ENCODE assay signal across 29 cellular contexts in the genomic region with DNA sequence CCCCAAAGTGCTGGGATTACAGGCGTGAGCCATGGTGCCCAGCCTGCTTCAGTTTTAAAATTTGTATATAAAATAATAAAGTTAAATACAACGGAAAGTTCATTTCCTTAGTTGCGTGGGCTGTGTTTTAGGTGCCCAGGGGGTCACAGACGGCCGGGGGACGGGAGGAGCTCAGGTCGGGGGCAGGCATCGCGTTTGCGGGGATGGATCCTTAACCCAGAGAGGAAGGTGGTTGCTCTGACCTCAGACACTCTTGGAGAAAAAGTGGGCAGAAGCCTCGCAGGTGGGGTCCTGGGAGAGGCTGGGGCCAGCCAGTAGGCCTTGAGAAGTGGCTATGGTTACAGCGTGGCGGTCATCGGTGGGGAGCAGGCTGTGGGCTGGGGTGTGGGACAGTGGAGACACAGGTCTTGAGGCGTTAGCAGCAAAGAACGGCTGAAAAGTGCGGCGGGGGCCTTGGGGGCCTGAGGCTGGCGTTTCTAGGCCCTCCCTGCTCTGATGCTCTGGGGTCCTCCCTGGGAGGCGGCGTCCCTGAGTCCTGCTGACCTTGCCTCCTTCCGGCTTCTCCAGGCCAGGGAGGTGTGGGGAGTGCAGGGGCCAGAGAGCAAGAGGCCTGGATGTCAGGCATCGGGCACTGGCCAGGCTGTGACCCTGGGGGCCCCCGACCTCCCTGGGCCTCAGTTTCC. TPM values are rescaled to one million over a fixed set of nuclear protein-coding genes. Genes with fewer than 3 reads are reported as not detected.
"Had no signal": no experiment of that assay in that cellular context is flagged by ENCODE, and none has a peak within 500 bp of the region (broad histone marks: within the 10 kb centered on the region; RNA-seq: fewer than 3 reads in every experiment).

No MANE protein-coding gene starts in this region.

- H3K4me1 ChIP-seq: adrenal gland had no signal

- H3K36me3 Mint-ChIP-seq: activated CD4-positive, alpha-beta memory T cell treated with anti-CD3 and anti-CD28 coated beads for 36 hours; activated naive CD4-positive, alpha-beta T cell treated with anti-CD3 and anti-CD28 coated beads, Interleukin-2, amount 50 U/mL, for 72 hours; memory B cell; naive thymus-derived CD4-positive, alpha-beta T cell had no signal

- H3K27ac Mint-ChIP-seq: activated CD4-positive, alpha-beta memory T cell treated with anti-CD3 and anti-CD28 coated beads for 36 hours; activated CD4-positive, alpha-beta T cell treated with anti-CD3 and anti-CD28 coated beads, Interleukin-2, amount 10 ng/mL, durations not matched to agents 24 days and 14 days; activated naive CD4-positive, alpha-beta T cell treated with anti-CD3 and anti-CD28 coated beads, Interleukin-2, amount 50 U/mL, for 72 hours; memory B cell; naive thymus-derived CD4-positive, alpha-beta T cell; progenitor cell of endocrine pancreas; stimulated activated naive B cell treated with anti-CD40 and anti-IgM and Interleukin-4, amounts not matched to agents 10 μg/mL and 1 μg/mL and 100 μg/mL, for 72 hours had no signal

- H3K27me3 ChIP-seq: thyroid gland had no signal

- H3K4me3 ChIP-seq: adrenal gland, ascending aorta, heart left ventricle, smooth muscle cell, stomach, thyroid gland had no signal

- H3K4me1 Mint-ChIP-seq: activated CD4-positive, alpha-beta T cell treated with anti-CD3 and anti-CD28 coated beads, Interleukin-2, amount 10 ng/mL, durations not matched to agents 24 days and 14 days; memory B cell had no signal

- H3K36me3 ChIP-seq: adrenal gland, ascending aorta, brain microvascular endothelial cell, heart left ventricle, stomach, thyroid gland had no signal

- H3K4me3 Mint-ChIP-seq: activated CD4-positive, alpha-beta memory T cell treated with anti-CD3 and anti-CD28 coated beads for 36 hours; activated CD4-positive, alpha-beta T cell treated with anti-CD3 and anti-CD28 coated beads, Interleukin-2, amount 10 ng/mL, durations not matched to agents 24 days and 14 days; memory B cell; naive thymus-derived CD4-positive, alpha-beta T cell; stimulated activated naive B cell treated with anti-CD40 and anti-IgM and Interleukin-4, amounts not matched to agents 10 μg/mL and 1 μg/mL and 100 μg/mL, for 72 hours had no signal

- H3K9me3 ChIP-seq: adrenal gland, ascending aorta, heart left ventricle, stomach, thyroid gland had no signal

- H3K9me3 Mint-ChIP-seq: activated CD4-positive, alpha-beta memory T cell treated with anti-CD3 and anti-CD28 coated beads for 36 hours; activated CD4-positive, alpha-beta T cell treated with anti-CD3 and anti-CD28 coated beads, Interleukin-2, amount 10 ng/mL, durations not matched to agents 24 days and 14 days; activated naive CD4-positive, alpha-beta T cell treated with anti-CD3 and anti-CD28 coated beads, Interleukin-2, amount 50 U/mL, for 72 hours; memory B cell; stimulated activated naive B cell treated with anti-CD40 and anti-IgM and Interleukin-4, amounts not matched to agents 10 μg/mL and 1 μg/mL and 100 μg/mL, for 72 hours had no signal

- ATAC-seq: activated naive CD4-positive, alpha-beta T cell treated with anti-CD3 and anti-CD28 coated beads, Interleukin-2, amount 50 U/mL, for 72 hours; heart left ventricle; naive thymus-derived CD4-positive, alpha-beta T cell; stimulated activated naive B cell treated with anti-CD40 and anti-IgM and Interleukin-4, amounts not matched to agents 10 μg/mL and 1 μg/mL and 100 μg/mL, for 72 hours had no signal

- DNase-seq: activated CD4-positive, alpha-beta memory T cell treated with anti-CD3 and anti-CD28 coated beads for 36 hours; activated CD4-positive, alpha-beta T cell treated with anti-CD3 and anti-CD28 coated beads, Interleukin-2, amount 10 ng/mL, durations not matched to agents 24 days and 14 days; activated CD4-positive, CD25-positive, alpha-beta regulatory T cell treated with anti-CD3 and anti-CD28 coated beads, Interleukin-2, amount 50 U/mL, for 72 hours; activated CD8-positive, alpha-beta memory T cell treated with anti-CD3 and anti-CD28 coated beads, Interleukin-2, amount 50 U/mL, for 4 hours; activated gamma-delta T cell treated with Interleukin-2 at 50 U/mL for 16 hours; activated T-cell treated with anti-CD3 and anti-CD28 coated beads, Interleukin-2, amount 50 U/mL, for 1 hour; adrenal gland; brain microvascular endothelial cell; foreskin fibroblast; naive thymus-derived CD4-positive, alpha-beta T cell; stimulated activated CD4-positive, alpha-beta T cell treated with anti-CD3 and anti-CD28 coated beads, Interleukin-15, amount 100 ng/mL, for 24 hours; stimulated activated CD4-positive, alpha-beta T cell treated with anti-CD3 and anti-CD28 coated beads, Interleukin-2, amount 100 ng/mL, for 24 hours; stimulated activated naive B cell treated with anti-CD40 and anti-IgM and Interleukin-4, amounts not matched to agents 10 μg/mL and 1 μg/mL and 100 μg/mL, for 72 hours; stomach; T-helper 2 cell; thyroid gland had no signal

- H3K4me2 ChIP-seq: smooth muscle cell had no signal

- H3K27ac ChIP-seq: adrenal gland, ascending aorta, brain microvascular endothelial cell, heart left ventricle, stomach, thyroid gland had no signal

- FAIRE-seq: endothelial cell of umbilical vein had no signal

RNA-seq across cellular contexts. Expression of gene UNCX, which starts 54.4 kb away (rescaled TPM):
- total RNA-seq: activated CD4-positive, alpha-beta memory T cell treated with anti-CD3 and anti-CD28 coated beads for 36 hours; activated CD4-positive, alpha-beta T cell treated with anti-CD3 and anti-CD28 coated beads, Interleukin-2, amount 10 ng/mL, durations not matched to agents 24 days and 14 days; activated CD8-positive, alpha-beta memory T cell treated with anti-CD3 and anti-CD28 coated beads for 36 hours; activated naive CD4-positive, alpha-beta T cell treated with anti-CD3 and anti-CD28 coated beads, Interleukin-2, amount 50 U/mL, for 72 hours; adrenal gland; ascending aorta; endothelial cell of umbilical vein; heart left ventricle; lower leg skin; naive thymus-derived CD4-positive, alpha-beta T cell; osteoblast; progenitor cell of endocrine pancreas; renal cortical epithelial cell; smooth muscle cell; stomach; thyroid gland; ureter had no signal
- polyA plus RNA-seq: adrenal gland; endothelial cell of umbilical vein; esophagus; heart left ventricle; naive thymus-derived CD4-positive, alpha-beta T cell; smooth muscle cell; stomach had no signal
